Comparison of ENCODE assay signal across 13 cellular contexts in the genomic region with DNA sequence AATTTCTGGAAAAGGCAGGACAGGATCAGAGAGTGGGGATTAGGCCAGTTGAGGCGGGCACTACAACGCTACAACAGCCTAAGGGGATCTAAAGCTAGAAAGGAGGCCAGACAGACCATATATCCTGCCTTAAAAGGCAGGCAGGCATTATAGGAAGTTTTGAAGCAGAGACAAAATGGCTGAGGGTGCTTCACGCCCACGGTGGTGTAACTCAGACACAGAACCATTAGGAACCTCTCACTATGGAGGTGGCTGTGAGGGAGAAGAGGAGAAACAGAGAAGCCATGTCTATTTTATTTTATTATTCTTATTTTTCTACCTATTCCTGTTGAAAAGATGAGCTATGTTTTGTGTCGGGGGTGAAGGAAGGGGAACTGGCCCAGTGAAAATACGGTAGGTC. TPM values are rescaled to one million over a fixed set of nuclear protein-coding genes. Genes with fewer than 3 reads are reported as not detected.
DNase-seq lines count a peak whose midpoint lies in the region; ATAC-seq and TF ChIP-seq lines count a peak whose summit lies in the region.
"Had no signal": no experiment of that assay in that cellular context is flagged by ENCODE, and none has a peak within 500 bp of the region (broad histone marks: within the 10 kb centered on the region; RNA-seq: fewer than 3 reads in every experiment).

No MANE protein-coding gene starts in this region.

- H3K23ac ChIP-seq in trophoblast cell (ENCODE audit: low read length) = peak overlapping the region; percentile 24

- peaks cover 10% of the 10 kb centered on the region for H3K36me3 Mint-ChIP-seq in Caco-2 (ENCODE audit: insufficient read depth, unreplicated experiment)
- H3K36me3 Mint-ChIP-seq in dendritic cell treated with granulocyte-macrophage colony-stimulating factor and Interleukin-4, amounts not matched to agents 40 ng/mL and 50 ng/mL, for 4 days (ENCODE audit: low read depth) = peaks cover 21% of the 10 kb centered on the region

- no peak overlapping the region for H2BK5ac ChIP-seq in trophoblast cell (ENCODE audit: low read depth, low read length, poor library complexity)

- peaks cover 19% of the 10 kb centered on the region for H3K4me1 Mint-ChIP-seq in Caco-2 (ENCODE audit: low read depth, unreplicated experiment)
- H3K4me1 Mint-ChIP-seq in dendritic cell treated with granulocyte-macrophage colony-stimulating factor and Interleukin-4, amounts not matched to agents 40 ng/mL and 50 ng/mL, for 4 days (ENCODE audit: low read depth) = peaks cover 68% of the 10 kb centered on the region

- no peaks in the 10 kb centered on the region for H3K27me3 ChIP-seq in Caco-2 (replicated peaks; ENCODE audit: control insufficient read depth, insufficient read depth, low read length)
- no peaks in the 10 kb centered on the region for H3K27me3 ChIP-seq in OCI-LY1 (ENCODE audit: insufficient read depth, low read length)
- H3K27me3 ChIP-seq in trophoblast cell (ENCODE audit: insufficient read depth, low read length) = no peaks in the 10 kb centered on the region
- H3K27me3 ChIP-seq: tibial artery had no signal

- H3K9me2 ChIP-seq in OCI-LY1 (ENCODE audit: low read depth, low read length) = no peaks in the 10 kb centered on the region

- H3K9me3 ChIP-seq in Caco-2 = no peaks in the 10 kb centered on the region
- H3K9me3 ChIP-seq in OCI-LY1 (ENCODE audit: low read length) = no peaks in the 10 kb centered on the region
- no peaks in the 10 kb centered on the region for H3K9me3 ChIP-seq in trophoblast cell (ENCODE audit: insufficient read depth, low read depth, low read length)
- H3K9me3 ChIP-seq: tibial artery had no signal

- no peak for DNase-seq in Caco-2
- no peak for DNase-seq in trophoblast cell
- no peak for DNase-seq in NCI-H2171 treated with DMSO at 0.1 percent for 48 hours (lab: John Stamatoyannopoulos, UW)
- DNase-seq: DMS79 treated with DMSO at 0.1 percent for 48 hours; NCI-H1048; NCI-H69; occipital lobe; stimulated activated CD4-positive, alpha-beta T cell treated with anti-CD3 and anti-CD28 coated beads, Interleukin-2, amount 100 ng/mL, for 24 hours; tibial artery had no signal

- H4K8ac ChIP-seq in trophoblast cell (ENCODE audit: low read depth, low read length) = no peak overlapping the region

- no peak overlapping the region for H3K4ac ChIP-seq in trophoblast cell (ENCODE audit: low read depth, low read length)

- H2AFZ ChIP-seq in OCI-LY1 (ENCODE audit: low read length) (peak overlapping the region; percentile 92), trophoblast cell (ENCODE audit: insufficient read depth, low read length, poor library complexity) (no peak overlapping the region)

- H2BK120ac ChIP-seq in trophoblast cell (ENCODE audit: insufficient read depth, low read length, poor library complexity) = no peak overlapping the region

- H3K27ac Mint-ChIP-seq in Caco-2 (ENCODE audit: unreplicated experiment) = peak overlapping the region; percentile 79
- peak overlapping the region; percentile 98 for H3K27ac Mint-ChIP-seq in dendritic cell treated with granulocyte-macrophage colony-stimulating factor and Interleukin-4, amounts not matched to agents 40 ng/mL and 50 ng/mL, for 4 days

- H3K4me2 ChIP-seq in OCI-LY1 (ENCODE audit: low read length) = no peak overlapping the region; the same call in 1 of the 2 replicates
- H3K4me2 ChIP-seq in trophoblast cell (ENCODE audit: low read length) = no peak overlapping the region

- no peak overlapping the region for H4K12ac ChIP-seq in trophoblast cell (ENCODE audit: low read depth, low read length)

- no TSS peak for BruUV-seq in Caco-2 (replicated peaks; lab: Mats Ljungman, UMichigan)

- H3K4me1 ChIP-seq in Caco-2 (0 out of 2 replicates have a peak, but pooled peaks cover 4% of the 10 kb centered on the region), OCI-LY1 (ENCODE audit: insufficient read depth, low read length, severe bottlenecking) (peaks cover 60% of the 10 kb centered on the region), trophoblast cell (ENCODE audit: control insufficient read depth in 1 of 2, insufficient read depth in 2 of 2, low read length in 2 of 2) (peaks cover 5 to 9% of the 10 kb centered on the region in 2 experiments)

- no peak overlapping the region for H3K4me3 ChIP-seq in Caco-2 (ENCODE audit: low read depth, low read length)
- H3K4me3 ChIP-seq in OCI-LY1 (ENCODE audit: low read depth, low read length, poor library complexity, severe bottlenecking) = no peak overlapping the region
- H3K4me3 ChIP-seq in trophoblast cell (ENCODE audit: low read depth, low read length) = no peak overlapping the region
- H3K4me3 ChIP-seq: tibial artery had no signal

- CTCF ChIA-PET in Caco-2 (lab: Charles Lee) = no interaction called here

- POLR2A ChIA-PET in Caco-2 (lab: Charles Lee) = no interaction called here

- no peaks in the 10 kb centered on the region for H3K9me3 Mint-ChIP-seq in Caco-2 (ENCODE audit: unreplicated experiment)
- no peaks in the 10 kb centered on the region for H3K9me3 Mint-ChIP-seq in dendritic cell treated with granulocyte-macrophage colony-stimulating factor and Interleukin-4, amounts not matched to agents 40 ng/mL and 50 ng/mL, for 4 days

- 0 out of 2 replicates have a peak overlapping the region, but pooled peaks have one; percentile 10 for H3K9ac ChIP-seq in OCI-LY1 (ENCODE audit: low read length)
- H3K9ac ChIP-seq in trophoblast cell (ENCODE audit: low read length) = no peak overlapping the region

- no peaks in the 10 kb centered on the region for H4K20me1 ChIP-seq in OCI-LY1 (ENCODE audit: insufficient read depth, low read length)

- no peaks in the 10 kb centered on the region for H3K36me3 ChIP-seq in Caco-2 (ENCODE audit: control insufficient read depth, insufficient read depth, low read length)
- H3K36me3 ChIP-seq in OCI-LY1 (ENCODE audit: insufficient read depth, low read length) = peaks cover 4% of the 10 kb centered on the region; the same call in 1 of the 2 replicates
- H3K36me3 ChIP-seq in trophoblast cell (ENCODE audit: control insufficient read depth in 1 of 2, insufficient read depth in 2 of 2, low read length in 2 of 2) = no peaks in the 10 kb centered on the region

- no peak for TF ChIP-seq CTCF in Caco-2 (IDR thresholded peaks at IDR 0.05; ENCODE audit: insufficient read depth in 1 of 2, low read depth in 1 of 2, low read length in 1 of 2, severe bottlenecking in 1 of 2, unreplicated experiment in 1 of 2)
- no peak for TF ChIP-seq CTCF in OCI-LY1 (IDR thresholded peaks at IDR 0.05; ENCODE audit: low read length)

- H2AK5ac ChIP-seq in trophoblast cell (ENCODE audit: low read length) = no peak overlapping the region

- no peak overlapping the region for H2BK12ac ChIP-seq in trophoblast cell (ENCODE audit: low read length)

- H3K79me2 ChIP-seq in OCI-LY1 (ENCODE audit: insufficient read depth, low read length) (peaks cover 24% of the 10 kb centered on the region), trophoblast cell (ENCODE audit: control insufficient read depth, insufficient read depth, low read length, poor library complexity) (peaks cover 9% of the 10 kb centered on the region)

- H3K27ac ChIP-seq in OCI-LY1 (ENCODE audit: low read depth, low read length, poor library complexity, severe bottlenecking) (peak overlapping the region; percentile 99), trophoblast cell (ENCODE audit: low read depth, low read length) (no peak overlapping the region)

- ATAC-seq in GM19467 (IDR thresholded peaks at IDR 0.05; ENCODE audit: unreplicated experiment) (no peak), HG03342 (IDR thresholded peaks at IDR 0.05; ENCODE audit: unreplicated experiment) (no peak)

- no peaks in the 10 kb centered on the region for H3K27me3 Mint-ChIP-seq in Caco-2 (ENCODE audit: insufficient read depth, unreplicated experiment)
- H3K27me3 Mint-ChIP-seq in dendritic cell treated with granulocyte-macrophage colony-stimulating factor and Interleukin-4, amounts not matched to agents 40 ng/mL and 50 ng/mL, for 4 days = no peaks in the 10 kb centered on the region

- WGBS in trophoblast cell (ENCODE audit: extremely low coverage, insufficient coverage, insufficient read length) = no CpG with 5 or more reads among the region's 6 CpGs

- H4K91ac ChIP-seq in trophoblast cell (ENCODE audit: low read depth, low read length) = no peak overlapping the region

- intact Hi-C loops in Caco-2 (cut with micrococcal nuclease; ENCODE audit: unreplicated experiment) = no loop called here
- intact Hi-C loops in dendritic cell treated with granulocyte-macrophage colony-stimulating factor and Interleukin-4, amounts not matched to agents 40 ng/mL and 50 ng/mL, for 4 days (cut with micrococcal nuclease) = loop anchor here (5.0 kb wide), 2 partner anchors 70 to 105 kb away; partner anchors contain the start of genes RHOA and TCTA

- H3K79me1 ChIP-seq in trophoblast cell (ENCODE audit: low read length) = peaks cover 13% of the 10 kb centered on the region

- peaks cover 11% of the 10 kb centered on the region; the same call in 1 of the 2 replicates for H3F3A ChIP-seq in OCI-LY1 (ENCODE audit: insufficient read depth, low read length)

- H3K14ac ChIP-seq in trophoblast cell (ENCODE audit: low read length) = peak overlapping the region; percentile 25

- H3K18ac ChIP-seq in trophoblast cell (ENCODE audit: low read length) = no peak overlapping the region

- peak overlapping the region; percentile 22 for H3K4me3 Mint-ChIP-seq in Caco-2 (ENCODE audit: unreplicated experiment)
- H3K4me3 Mint-ChIP-seq in dendritic cell treated with granulocyte-macrophage colony-stimulating factor and Interleukin-4, amounts not matched to agents 40 ng/mL and 50 ng/mL, for 4 days = no peak overlapping the region

RNA-seq across cellular contexts. Expression of gene USP4, which starts 2.1 kb away (rescaled TPM):
- 36.4 and 37.8 TPM in 2 replicates for total RNA-seq in Caco-2 (2022)
- polyA plus RNA-seq in trophoblast cell (2013) = 19.2 and 19.3 TPM in 2 replicates

RNA-seq across cellular contexts. Expression of gene GPX1, which starts 16.2 kb away (rescaled TPM):
- 197 and 201 TPM in 2 replicates for total RNA-seq in Caco-2 (2022)
- 163 and 164 TPM in 2 replicates for polyA plus RNA-seq in trophoblast cell (2013)
